Comparison of ENCODE assay signal across 12 cellular contexts in the genomic region with DNA sequence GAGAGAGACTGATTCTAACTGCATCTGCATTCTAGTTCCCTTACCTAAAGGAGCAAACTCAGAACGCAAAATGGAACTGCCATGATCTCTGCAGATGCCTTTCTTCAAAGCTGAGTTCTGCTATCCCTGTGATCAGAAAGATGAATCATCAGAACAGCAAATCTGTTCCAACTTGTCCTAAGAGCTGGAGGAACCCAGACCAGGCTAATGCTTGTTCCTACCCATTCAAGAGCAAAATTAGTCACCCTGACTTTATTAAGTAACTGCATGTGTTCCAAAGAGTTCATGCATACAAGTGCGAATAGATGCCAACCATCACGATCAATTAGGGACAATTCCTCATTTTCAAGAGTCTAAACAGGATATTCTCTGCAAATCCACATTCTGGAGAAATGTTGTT. TPM values are rescaled to one million over a fixed set of nuclear protein-coding genes. Genes with fewer than 3 reads are reported as not detected.
DNase-seq lines count a peak whose midpoint lies in the region; ATAC-seq and TF ChIP-seq lines count a peak whose summit lies in the region.
"Had no signal": no experiment of that assay in that cellular context is flagged by ENCODE, and none has a peak within 500 bp of the region (broad histone marks: within the 10 kb centered on the region; RNA-seq: fewer than 3 reads in every experiment).

No MANE protein-coding gene starts in this region.

- H3K9me3 Mint-ChIP-seq in T-helper 1 cell treated with Interleukin-12 subunit alpha and Interleukin-12 subunit beta and Interleukin-4 antibody, amounts not matched to agents 30 μg/mL and 1 μg/mL, for 36 hours = no peaks in the 10 kb centered on the region

- H3K4me2 ChIP-seq in smooth muscle cell = peak overlapping the region; percentile 94

- ATAC-seq in foreskin keratinocyte (peak; percentile 82), GM18519 (IDR thresholded peaks at IDR 0.05; ENCODE audit: low FRiP score, unreplicated experiment) (no peak)

- H3K27ac Mint-ChIP-seq in T-helper 1 cell treated with Interleukin-12 subunit alpha and Interleukin-12 subunit beta and Interleukin-4 antibody, amounts not matched to agents 30 μg/mL and 1 μg/mL, for 36 hours = peak overlapping the region; percentile 36
- H3K27ac Mint-ChIP-seq: activated naive CD8-positive, alpha-beta T cell treated with anti-CD3 and anti-CD28 coated beads, Interleukin-2, amount 10 ng/mL, durations not matched to agents 7 days and 5 days had no signal

- H3K4me3 ChIP-seq in smooth muscle cell = no peak overlapping the region

- H3K4me1 ChIP-seq in foreskin keratinocyte (peaks cover 28% of the 10 kb centered on the region), smooth muscle cell (ENCODE audit: low read depth) (peaks cover 19% of the 10 kb centered on the region)

- peak overlapping the region; percentile 78 for H3K27ac ChIP-seq in VCaP
- H3K27ac ChIP-seq in foreskin keratinocyte = peak overlapping the region; percentile 4
- H3K27ac ChIP-seq in smooth muscle cell (ENCODE audit: low read depth) = peak overlapping the region; percentile 39

- 66% methylated on average over 3 of the region's 3 CpGs for WGBS in smooth muscle cell (ENCODE audit: low lambda C conversion rate)

- H3K79me2 ChIP-seq in smooth muscle cell (ENCODE audit: low read depth) = no peaks in the 10 kb centered on the region

- H3K27me3 Mint-ChIP-seq in T-helper 1 cell treated with Interleukin-12 subunit alpha and Interleukin-12 subunit beta and Interleukin-4 antibody, amounts not matched to agents 30 μg/mL and 1 μg/mL, for 36 hours (ENCODE audit: low read depth) = no peaks in the 10 kb centered on the region
- H3K27me3 Mint-ChIP-seq: activated naive CD8-positive, alpha-beta T cell treated with anti-CD3 and anti-CD28 coated beads, Interleukin-2, amount 10 ng/mL, durations not matched to agents 7 days and 5 days had no signal

- H3K9me3 ChIP-seq in smooth muscle cell (replicated peaks; ENCODE audit: low read depth) = no peaks in the 10 kb centered on the region

- H3K36me3 ChIP-seq in smooth muscle cell (ENCODE audit: low read depth) = no peaks in the 10 kb centered on the region

- no peaks in the 10 kb centered on the region for H4K20me1 ChIP-seq in smooth muscle cell (ENCODE audit: low read depth)

- no peak overlapping the region for H3K9ac ChIP-seq in smooth muscle cell (ENCODE audit: low read depth)

- DNase-seq in T-helper 1 cell (no peak), foreskin keratinocyte (peak; percentile 94 to 96), smooth muscle cell (lab: John Stamatoyannopoulos, UW; ENCODE audit: unreplicated experiment) (no peak), NCI-H1092 treated with DMSO at 0.1 percent for 48 hours (lab: John Stamatoyannopoulos, UW) (no peak), HuH-7 (ENCODE audit: low spot score) (no peak)
- DNase-seq: activated naive CD8-positive, alpha-beta T cell treated with anti-CD3 and anti-CD28 coated beads, Interleukin-2, amount 10 ng/mL, durations not matched to agents 7 days and 5 days; MM.1S; stimulated activated CD4-positive, alpha-beta T cell treated with anti-CD3 and anti-CD28 coated beads, Interleukin-2, amount 100 ng/mL, for 48 hours had no signal

- peaks cover 51% of the 10 kb centered on the region for H3K4me1 Mint-ChIP-seq in T-helper 1 cell treated with Interleukin-12 subunit alpha and Interleukin-12 subunit beta and Interleukin-4 antibody, amounts not matched to agents 30 μg/mL and 1 μg/mL, for 36 hours (ENCODE audit: low read depth)

- H2AFZ ChIP-seq in smooth muscle cell (ENCODE audit: low read depth) = no peak overlapping the region

- H3F3A ChIP-seq in smooth muscle cell (ENCODE audit: low read depth) = no peaks in the 10 kb centered on the region

- H3K27me3 ChIP-seq in foreskin keratinocyte (no peaks in the 10 kb centered on the region), smooth muscle cell (ENCODE audit: low read depth) (no peaks in the 10 kb centered on the region)

- H3K36me3 Mint-ChIP-seq in T-helper 1 cell treated with Interleukin-12 subunit alpha and Interleukin-12 subunit beta and Interleukin-4 antibody, amounts not matched to agents 30 μg/mL and 1 μg/mL, for 36 hours (ENCODE audit: low read depth) = peaks cover 37% of the 10 kb centered on the region

- no peak for TF ChIP-seq CTCF in VCaP (conservative IDR thresholded peaks at IDR 0.05)
- no peak for TF ChIP-seq CTCF in foreskin keratinocyte (conservative IDR thresholded peaks at IDR 0.05)
- no peak for TF ChIP-seq CTCF in smooth muscle cell (IDR thresholded peaks at IDR 0.05; ENCODE audit: borderline replicate concordance, insufficient read depth, poor library complexity, severe bottlenecking)

- H3K4me3 Mint-ChIP-seq in T-helper 1 cell treated with Interleukin-12 subunit alpha and Interleukin-12 subunit beta and Interleukin-4 antibody, amounts not matched to agents 30 μg/mL and 1 μg/mL, for 36 hours = no peak overlapping the region
- H3K4me3 Mint-ChIP-seq: activated naive CD8-positive, alpha-beta T cell treated with anti-CD3 and anti-CD28 coated beads, Interleukin-2, amount 10 ng/mL, durations not matched to agents 7 days and 5 days had no signal

RNA-seq across cellular contexts. Expression of gene MBP, which starts 46.5 kb away (rescaled TPM):
- total RNA-seq in foreskin keratinocyte (24.7 and 26.6 TPM in 2 replicates), smooth muscle cell (4.5 and 5.1 TPM in 2 replicates)
- polyA plus RNA-seq in foreskin keratinocyte (9.3 and 9.5 TPM in 2 replicates), smooth muscle cell (1.4 and 6.3 TPM in 2 replicates)
- total RNA-seq: A172 had no signal

Comparison
In these comparisons a context has a peak if more than half of its experiments do, and no peak if none do; other contexts are left out.
1. DNase-seq: peak in foreskin keratinocyte (2 of 2); none in T-helper 1 cell (0 of 5), smooth muscle cell (single experiment), NCI-H1092 treated with DMSO at 0.1 percent for 48 hours (single experiment) and HuH-7 (single experiment).
2. H3K27ac ChIP-seq: peak in every context shown above with its lines; median percentile 78 in VCaP; 39 in smooth muscle cell; 4 in foreskin keratinocyte.